In the genomic region with DNA sequence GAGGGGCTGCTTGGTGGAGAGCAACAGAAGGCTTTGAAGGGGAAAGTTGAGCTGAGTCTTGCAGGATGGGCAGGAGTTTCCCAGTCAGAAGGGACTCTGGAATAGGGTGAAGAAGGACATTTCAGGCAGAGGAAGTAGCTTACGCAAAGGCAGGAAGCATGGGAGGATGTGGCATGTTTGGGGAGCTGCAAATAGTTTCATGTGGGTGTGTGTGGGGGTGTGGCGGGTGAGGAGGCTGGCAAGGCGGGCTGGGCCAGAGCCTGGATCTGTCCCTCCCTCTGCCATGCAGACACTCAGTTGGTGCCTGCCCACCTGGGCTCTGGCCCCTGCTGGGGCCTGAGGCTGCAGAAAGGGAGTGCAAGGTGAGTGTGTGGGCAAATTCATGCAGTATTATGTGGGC, we compare ENCODE assay signal across 9 cellular contexts. TPM values are rescaled to one million over a fixed set of nuclear protein-coding genes. Genes with fewer than 3 reads are reported as not detected.
DNase-seq lines count a peak whose midpoint lies in the region; ATAC-seq and TF ChIP-seq lines count a peak whose summit lies in the region.
"Had no signal": no experiment of that assay in that cellular context is flagged by ENCODE, and none has a peak within 500 bp of the region (broad histone marks: within the 10 kb centered on the region; RNA-seq: fewer than 3 reads in every experiment).

No MANE protein-coding gene starts in this region.

- peak overlapping the region; percentile 56 to 92 (median 79) for H3K4me3 Mint-ChIP-seq in naive thymus-derived CD8-positive, alpha-beta T cell

- no peak for TF ChIP-seq EP300 in sigmoid colon (IDR thresholded peaks at IDR 0.05)

- no peaks in the 10 kb centered on the region for H3K36me3 ChIP-seq in SU-DHL-6 (ENCODE audit: low read length)
- H3K36me3 ChIP-seq in sigmoid colon: peaks cover 7 to 45% (median 19%) of the 10 kb centered on the region in 4 donors

- ATAC-seq in GM21737 (IDR thresholded peaks at IDR 0.05; ENCODE audit: unreplicated experiment): peak; percentile 38
- ATAC-seq in naive thymus-derived CD8-positive, alpha-beta T cell: peak; percentile 53 to 67
- no peak for ATAC-seq in GM21515 (IDR thresholded peaks at IDR 0.05; ENCODE audit: unreplicated experiment)
- no peak for ATAC-seq in GM18868 (IDR thresholded peaks at IDR 0.05; ENCODE audit: unreplicated experiment)

- TF ChIP-seq POLR2A in sigmoid colon (IDR thresholded peaks at IDR 0.05): no peak

- H3K9me3 ChIP-seq in SU-DHL-6 (ENCODE audit: insufficient read depth, low read length): no peaks in the 10 kb centered on the region
- no peaks in the 10 kb centered on the region for H3K9me3 ChIP-seq in sigmoid colon
- H3K9me3 ChIP-seq: tibial artery had no signal

- peaks cover 68 to 99% (median 94%) of the 10 kb centered on the region in 4 donors for H3K4me1 Mint-ChIP-seq in naive thymus-derived CD8-positive, alpha-beta T cell

- H3K9me3 Mint-ChIP-seq in naive thymus-derived CD8-positive, alpha-beta T cell: no peaks in the 10 kb centered on the region

- peak overlapping the region; percentile 26 for H3K4me2 ChIP-seq in SU-DHL-6 (ENCODE audit: low read depth, low read length, poor library complexity, severe bottlenecking)

- peak overlapping the region; percentile 31; the same call in 1 of the 2 replicates for H3K9ac ChIP-seq in SU-DHL-6 (ENCODE audit: low read length)

- peaks cover 0 to 29% (median 14%) of the 10 kb centered on the region in 3 donors for H3K36me3 Mint-ChIP-seq in naive thymus-derived CD8-positive, alpha-beta T cell

- H3K4me1 ChIP-seq in sigmoid colon: peaks cover 0 to 28% (median 17%) of the 10 kb centered on the region in 4 donors

- H2AFZ ChIP-seq in SU-DHL-6 (ENCODE audit: low read depth, low read length, severe bottlenecking): no peak overlapping the region

- POLR2A ChIA-PET in naive thymus-derived CD8-positive, alpha-beta T cell (lab: Charles Lee): interaction anchor here (0.6 to 6.0 kb wide), 6 partner anchors 8 to 543 kb away, joined by 3 to 97 read pairs (median 4); partner anchors contain the start of genes DCAF1, RAD54L2 and TEX264

- intact Hi-C loops in sigmoid colon (cut with DNase I): no loop called here

- H3K9me2 ChIP-seq in SU-DHL-6 (replicated peaks; ENCODE audit: insufficient read depth, low read length): no peaks in the 10 kb centered on the region

- TF ChIP-seq CTCF in SU-DHL-6 (IDR thresholded peaks at IDR 0.05; ENCODE audit: insufficient read depth, low read length, poor library complexity, severe bottlenecking) (no peak), sigmoid colon (IDR thresholded peaks at IDR 0.05) (no peak)

- peak overlapping the region; percentile 42; the same call in 1 of the 2 replicates for H3K27ac ChIP-seq in SU-DHL-6 (ENCODE audit: low read depth, low read length)
- peak overlapping the region; percentile 56 for H3K27ac ChIP-seq in caudate nucleus (ENCODE audit: low read depth, low read length)
- H3K27ac ChIP-seq in sigmoid colon: peak overlapping the region in 2 of 4 donors; percentile 30 to 31
- H3K27ac ChIP-seq: tibial artery had no signal

- no peak overlapping the region for H3K4me3 ChIP-seq in SU-DHL-6 (ENCODE audit: insufficient read depth, low read length, poor library complexity, severe bottlenecking)
- no peak overlapping the region for H3K4me3 ChIP-seq in sigmoid colon
- H3K4me3 ChIP-seq: tibial artery had no signal

- DNase-seq in caudate nucleus (lab: John Stamatoyannopoulos, UW) (peak in 16 of 61 donors; percentile 6 to 52 (median 28)), sigmoid colon (no peak), midbrain (lab: John Stamatoyannopoulos, UW) (no peak)
- DNase-seq in naive thymus-derived CD8-positive, alpha-beta T cell: peak; percentile 16 to 75 (median 42)

- peak overlapping the region; percentile 15 to 94 (median 74) for H3K27ac Mint-ChIP-seq in naive thymus-derived CD8-positive, alpha-beta T cell

- H3K27me3 Mint-ChIP-seq in naive thymus-derived CD8-positive, alpha-beta T cell: no peaks in the 10 kb centered on the region

- 0 out of 2 replicates have a peak, but pooled peaks cover 4% of the 10 kb centered on the region for H3F3A ChIP-seq in SU-DHL-6 (ENCODE audit: insufficient read depth)

- H3K79me2 ChIP-seq in SU-DHL-6 (ENCODE audit: insufficient read depth, low read length): peaks cover 7% of the 10 kb centered on the region; the same call in 1 of the 2 replicates

- H4K20me1 ChIP-seq in SU-DHL-6 (ENCODE audit: low read depth, low read length): no peaks in the 10 kb centered on the region

- WGBS in sigmoid colon, 2 donors: 16 to 18% methylated on average over 3 of the region's 3 CpGs

- no peaks in the 10 kb centered on the region for H3K27me3 ChIP-seq in SU-DHL-6 (ENCODE audit: low read length)
- H3K27me3 ChIP-seq in sigmoid colon: no peaks in the 10 kb centered on the region
- H3K27me3 ChIP-seq: tibial artery had no signal

RNA-seq across cellular contexts. Expression of gene TEX264, which starts 10.4 kb away (rescaled TPM):
- 10 to 100 TPM; 37.4 to 39.7 TPM for total RNA-seq in naive thymus-derived CD8-positive, alpha-beta T cell
- 10 to 100 TPM; 84.5 to 95.7 (median 85.3) TPM for polyA plus RNA-seq in naive thymus-derived CD8-positive, alpha-beta T cell
- 10 to 100 TPM; 43.2 to 72.4 (median 70.2) TPM for total RNA-seq in sigmoid colon
- polyA plus RNA-seq in sigmoid colon: 10 to 100 TPM; 23.4 to 79.7 (median 30.7) TPM

RNA-seq across cellular contexts. Expression of gene GRM2, which starts 25.4 kb away (rescaled TPM):
- total RNA-seq in naive thymus-derived CD8-positive, alpha-beta T cell: 1 to 10 TPM; 2.9 to 5.0 TPM
- under 1 TPM in 1 of 3 donors, not detected in 2; 0.09 TPM for polyA plus RNA-seq in naive thymus-derived CD8-positive, alpha-beta T cell
- total RNA-seq in sigmoid colon: 1 to 10 TPM in 1 of 4 donors, under 1 TPM in 2, not detected in 1; under 0.01 to 1.3 (median 0.14) TPM
- polyA plus RNA-seq in sigmoid colon: under 1 TPM in 1 of 3 donors, not detected in 2; 0.13 TPM

Comparison
In these comparisons a context has a peak if more than half of its experiments do, and no peak if none do; other contexts are left out.
1. ATAC-seq: peak in GM21737 (single experiment) and naive thymus-derived CD8-positive, alpha-beta T cell (2 of 2); none in GM21515 (single experiment) and GM18868 (single experiment).
2. DNase-seq: peak in naive thymus-derived CD8-positive, alpha-beta T cell (10 of 10); none in sigmoid colon (single experiment) and midbrain (single experiment).